In genomic region chr2:50111067-50111466, GRCh38 we compare ENCODE assay signal across 17 cellular contexts.
A peak's percentile ranks its signal among the peaks of the same experiment; 100 is the strongest.
DNase-seq lines count a peak whose midpoint lies in the region; ATAC-seq, FAIRE-seq and TF ChIP-seq lines count a peak whose summit lies in the region.
"Had no signal": no experiment of that assay in that cellular context is flagged by ENCODE, and none has a peak within 500 bp of the region (broad histone marks: within the 10 kb centered on the region; RNA-seq: fewer than 3 reads in every experiment).

No MANE protein-coding gene starts in this region.

- H2AFZ ChIP-seq in PC-9, result peak overlapping the region; percentile 4; the same call in 1 of the 2 replicates
- H2AFZ ChIP-seq: GM23338 had no signal

- H3K79me2 ChIP-seq in PC-9 (ENCODE audit: low read depth), result no peaks in the 10 kb centered on the region

- H3F3A ChIP-seq in PC-9 (ENCODE audit: insufficient read depth, low read depth), result no peaks in the 10 kb centered on the region

- H3K9me2 ChIP-seq in PC-9 (ENCODE audit: insufficient read depth), result 0 out of 2 replicates have a peak, but pooled peaks cover 4% of the 10 kb centered on the region

- H3K9me3 ChIP-seq in PC-9 (ENCODE audit: insufficient read depth, low read depth) (no peaks in the 10 kb centered on the region), kidney (ENCODE audit: control insufficient read depth in 1 of 2, low read length in 2 of 2) (no peaks in the 10 kb centered on the region)
- H3K9me3 ChIP-seq: BLaER1 had no signal

- no peaks in the 10 kb centered on the region for H4K20me1 ChIP-seq in PC-9 (ENCODE audit: insufficient read depth)
- H4K20me1 ChIP-seq: BLaER1 had no signal

- H3K4me3 ChIP-seq in PC-9, result no peak overlapping the region
- H3K4me3 ChIP-seq in kidney (ENCODE audit: low read length in 2 of 2), result no peak overlapping the region
- H3K4me3 ChIP-seq: BLaER1, GM12878, GM23338 had no signal

- POLR2A ChIA-PET in PC-9 (lab: Charles Lee; ENCODE audit: unreplicated experiment), result no interaction called here

- H3K27me3 ChIP-seq in PC-9 (ENCODE audit: insufficient read depth, low read depth), result no peaks in the 10 kb centered on the region
- H3K27me3 ChIP-seq: BLaER1 had no signal

- H3K36me3 ChIP-seq in PC-9 (ENCODE audit: low read depth), result no peaks in the 10 kb centered on the region
- no peaks in the 10 kb centered on the region for H3K36me3 ChIP-seq in kidney (ENCODE audit: control insufficient read depth in 1 of 2, insufficient read depth in 2 of 2, low read length in 2 of 2)
- H3K36me3 ChIP-seq: BLaER1 had no signal

- BruUV-seq in PC-9 (replicated peaks; lab: Mats Ljungman, UMichigan), result no TSS peak

- H3K4me1 ChIP-seq in PC-9 (replicated peaks; ENCODE audit: insufficient read depth) (no peaks in the 10 kb centered on the region), kidney (ENCODE audit: control insufficient read depth in 1 of 2, insufficient read depth in 1 of 2, low read depth in 1 of 2, low read length in 2 of 2) (no peaks in the 10 kb centered on the region)
- H3K4me1 ChIP-seq: BLaER1 had no signal

- no peak overlapping the region for H3K27ac ChIP-seq in PC-9
- H3K27ac ChIP-seq in kidney (ENCODE audit: low read depth in 2 of 2, low read length in 2 of 2), result no peak overlapping the region
- H3K27ac ChIP-seq: BLaER1 had no signal

- no peak overlapping the region for H3K4me2 ChIP-seq in PC-9
- H3K4me2 ChIP-seq: BLaER1, GM23338 had no signal

- peak; percentile 28 for DNase-seq in Right ventricle myocardium inferior (ENCODE audit: missing footprints)
- DNase-seq in left cardiac atrium, result no peak
- DNase-seq in PC-9, result no peak
- DNase-seq in kidney, result peak; percentile 25
- no peak for DNase-seq in GM03348 (ENCODE audit: low spot score)
- DNase-seq: 8988T; Calu3; CD4-positive, alpha-beta memory T cell; DMS79 treated with DMSO at 0.1 percent for 48 hours; GF-D8; HCEC 1CT had no signal

- FAIRE-seq in kidney (lab: Jason Lieb, UNC), result no peak
- FAIRE-seq: GM12878, H54 had no signal

- intact Hi-C loops in Right ventricle myocardium inferior (cut with DNase I) (no loop called here), left cardiac atrium (cut with DNase I) (no loop called here), PC-9 (cut with micrococcal nuclease; ENCODE audit: unreplicated experiment) (no loop called here), kidney (cut with DNase I) (no loop called here)

- no peak for TF ChIP-seq CTCF in PC-9 (conservative IDR thresholded peaks at IDR 0.05)
- no peak for TF ChIP-seq CTCF in kidney (IDR thresholded peaks at IDR 0.05; ENCODE audit: borderline replicate concordance, extremely low read depth, insufficient read depth)

- no peak overlapping the region for H3K9ac ChIP-seq in kidney (ENCODE audit: low read length in 2 of 2)
- H3K9ac ChIP-seq: BLaER1 had no signal

- CTCF ChIA-PET in PC-9 (lab: Charles Lee), result no interaction called here

- ATAC-seq in Right ventricle myocardium inferior (no peak), left cardiac atrium (no peak), GM19455 (IDR thresholded peaks at IDR 0.05; ENCODE audit: unreplicated experiment) (no peak), GM21723 (IDR thresholded peaks at IDR 0.05; ENCODE audit: unreplicated experiment) (no peak)
- ATAC-seq: GM12878 had no signal

Comparison
In these comparisons a context has a peak if more than half of its experiments do, and no peak if none do; other contexts are left out.
1. DNase-seq: peak in Right ventricle myocardium inferior (single experiment) and kidney (single experiment); none in left cardiac atrium (single experiment), PC-9 (0 of 2) and GM03348 (single experiment).